ENCODE assay signal across 16 cellular contexts in the genomic region with DNA sequence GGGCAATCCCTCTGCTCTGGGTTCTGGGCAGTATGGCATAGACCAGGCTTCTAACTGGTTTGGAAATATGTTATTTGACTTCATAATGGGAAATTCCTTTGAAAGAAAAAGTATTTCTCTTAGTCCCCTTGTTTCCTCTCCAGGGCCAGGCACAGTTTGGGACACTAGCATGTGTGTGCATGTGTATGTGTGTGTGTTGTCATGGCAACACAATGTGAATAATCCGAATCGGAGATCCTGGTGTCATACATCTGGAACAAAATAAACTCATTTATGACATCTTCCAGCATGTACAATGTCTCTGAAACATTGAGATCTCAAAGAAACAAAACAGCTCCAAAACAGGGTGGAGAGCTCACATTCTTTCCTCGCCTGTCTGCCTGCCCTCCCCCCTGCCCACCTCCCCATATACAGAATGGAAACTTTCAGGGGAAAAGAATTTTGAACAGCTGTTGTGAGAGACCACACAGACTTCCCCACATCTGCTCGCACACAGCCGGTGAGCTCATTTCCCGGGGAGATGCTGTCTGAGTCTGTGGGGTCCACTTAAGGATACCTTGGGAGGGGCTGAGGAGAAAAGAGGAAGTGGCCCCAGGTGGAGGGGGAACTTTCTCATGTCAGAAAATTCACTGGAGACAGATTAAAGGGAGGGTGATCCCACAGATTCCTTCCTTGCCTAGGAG. TPM values are rescaled to one million over a fixed set of nuclear protein-coding genes. Genes with fewer than 3 reads are reported as not detected.
A peak's percentile ranks its signal among the peaks of the same experiment; 100 is the strongest.
DNase-seq lines count a peak whose midpoint lies in the region; ATAC-seq and TF ChIP-seq lines count a peak whose summit lies in the region.
"Had no signal": no experiment of that assay in that cellular context is flagged by ENCODE, and none has a peak within 500 bp of the region (broad histone marks: within the 10 kb centered on the region; RNA-seq: fewer than 3 reads in every experiment).

No MANE protein-coding gene starts in this region.

- CTCF ChIA-PET in GM10248 (lab: Yijun Ruan, JAX) (interaction anchor here (1.3 to 2.0 kb wide), 4 partner anchors 11 to 348 kb away, joined by 3 to 7 read pairs (median 4); no protein-coding TSS in a partner anchor), WTC11 (lab: Charles Lee) (interaction anchor here (1.1 kb wide), 1 partner anchor 35 kb away, joined by 3 read pairs; no protein-coding TSS in a partner anchor)

- H3K27ac Mint-ChIP-seq in endothelial cell (ENCODE audit: unreplicated experiment), result peak overlapping the region; percentile 90
- no peak overlapping the region for H3K27ac Mint-ChIP-seq in WTC11
- H3K27ac Mint-ChIP-seq: B cell; T-helper 1 cell treated with Interleukin-12 subunit alpha and Interleukin-12 subunit beta and Interleukin-4 antibody, amounts not matched to agents 30 μg/mL and 1 μg/mL, for 36 hours had no signal

- DNase-seq in GM10248 (ENCODE audit: extremely low spot score) (peak; percentile 27), Kasumi-1 (lab: John Stamatoyannopoulos, UW) (peak; percentile 52 to 53), endothelial cell (ENCODE audit: low spot score) (peak; percentile 32), retina (peak; percentile 15), T-helper 1 cell (no peak), WTC11 (ENCODE audit: low spot score) (no peak)
- DNase-seq: activated gamma-delta T cell; aorta; NCI-H1694; NCI-H446 treated with DMSO at 0.1 percent for 48 hours; right cardiac atrium; stimulated activated CD4-positive, alpha-beta T cell treated with anti-CD3 and anti-CD28 coated beads, Interleukin-4, amount 100 ng/mL, for 4 hours had no signal

- H3K4me3 Mint-ChIP-seq in endothelial cell (ENCODE audit: unreplicated experiment), result no peak overlapping the region
- no peak overlapping the region for H3K4me3 Mint-ChIP-seq in WTC11
- H3K4me3 Mint-ChIP-seq: B cell; T-helper 1 cell treated with Interleukin-12 subunit alpha and Interleukin-12 subunit beta and Interleukin-4 antibody, amounts not matched to agents 30 μg/mL and 1 μg/mL, for 36 hours had no signal

- ATAC-seq in WTC11 (no peak), GM21576 (IDR thresholded peaks at IDR 0.05; ENCODE audit: unreplicated experiment) (no peak), HG02970 (IDR thresholded peaks at IDR 0.05; ENCODE audit: low FRiP score, unreplicated experiment) (no peak)
- ATAC-seq: right cardiac atrium had no signal

- no peak for TF ChIP-seq CTCF in GM10248 (IDR thresholded peaks at IDR 0.05; ENCODE audit: control extremely low read depth, extremely low read depth, low read depth, missing control alignments)
- no peak for TF ChIP-seq CTCF in endothelial cell (IDR thresholded peaks at IDR 0.05; ENCODE audit: unreplicated experiment)
- TF ChIP-seq CTCF in WTC11 (IDR thresholded peaks at IDR 0.05), result no peak

- H3K36me3 Mint-ChIP-seq in endothelial cell (ENCODE audit: low read depth, unreplicated experiment), result no peaks in the 10 kb centered on the region
- H3K36me3 Mint-ChIP-seq in WTC11, result no peaks in the 10 kb centered on the region

- H3K9me3 Mint-ChIP-seq in endothelial cell (ENCODE audit: unreplicated experiment), result no peaks in the 10 kb centered on the region
- H3K9me3 Mint-ChIP-seq in WTC11, result peaks cover 8% of the 10 kb centered on the region
- H3K9me3 Mint-ChIP-seq: T-helper 1 cell treated with Interleukin-12 subunit alpha and Interleukin-12 subunit beta and Interleukin-4 antibody, amounts not matched to agents 30 μg/mL and 1 μg/mL, for 36 hours had no signal

- H3K4me1 Mint-ChIP-seq in endothelial cell (ENCODE audit: unreplicated experiment) (peaks cover 26% of the 10 kb centered on the region), WTC11 (peaks cover 38% of the 10 kb centered on the region)

- POLR2A ChIA-PET in GM10248 (lab: Yijun Ruan, JAX) (interaction anchor here (0.7 kb wide), 1 partner anchor 12 kb away, joined by 3 read pairs; no protein-coding TSS in a partner anchor), WTC11 (lab: Charles Lee) (interaction anchor here (1.3 kb wide), 1 partner anchor 10 kb away, joined by 3 read pairs; no protein-coding TSS in a partner anchor)

- H3K27me3 Mint-ChIP-seq in endothelial cell (ENCODE audit: unreplicated experiment) (peaks cover 5% of the 10 kb centered on the region), WTC11 (ENCODE audit: low read depth) (peaks cover 2% of the 10 kb centered on the region; the same call in 1 of the 2 replicates)

TF ChIP-seq in WTC11, 78 proteins besides CTCF, POLR2A, EP300 and RAD21:
- TF ChIP-seq GTF2I (CRISPR knock-in tag; conservative IDR thresholded peaks at IDR 0.05), result no peak
- TF ChIP-seq SP1 (CRISPR knock-in tag; conservative IDR thresholded peaks at IDR 0.05), result no peak
- TF ChIP-seq OVOL2 (CRISPR knock-in tag; IDR thresholded peaks at IDR 0.05; ENCODE audit: borderline replicate concordance), result no peak
- TF ChIP-seq, protein P1, sequence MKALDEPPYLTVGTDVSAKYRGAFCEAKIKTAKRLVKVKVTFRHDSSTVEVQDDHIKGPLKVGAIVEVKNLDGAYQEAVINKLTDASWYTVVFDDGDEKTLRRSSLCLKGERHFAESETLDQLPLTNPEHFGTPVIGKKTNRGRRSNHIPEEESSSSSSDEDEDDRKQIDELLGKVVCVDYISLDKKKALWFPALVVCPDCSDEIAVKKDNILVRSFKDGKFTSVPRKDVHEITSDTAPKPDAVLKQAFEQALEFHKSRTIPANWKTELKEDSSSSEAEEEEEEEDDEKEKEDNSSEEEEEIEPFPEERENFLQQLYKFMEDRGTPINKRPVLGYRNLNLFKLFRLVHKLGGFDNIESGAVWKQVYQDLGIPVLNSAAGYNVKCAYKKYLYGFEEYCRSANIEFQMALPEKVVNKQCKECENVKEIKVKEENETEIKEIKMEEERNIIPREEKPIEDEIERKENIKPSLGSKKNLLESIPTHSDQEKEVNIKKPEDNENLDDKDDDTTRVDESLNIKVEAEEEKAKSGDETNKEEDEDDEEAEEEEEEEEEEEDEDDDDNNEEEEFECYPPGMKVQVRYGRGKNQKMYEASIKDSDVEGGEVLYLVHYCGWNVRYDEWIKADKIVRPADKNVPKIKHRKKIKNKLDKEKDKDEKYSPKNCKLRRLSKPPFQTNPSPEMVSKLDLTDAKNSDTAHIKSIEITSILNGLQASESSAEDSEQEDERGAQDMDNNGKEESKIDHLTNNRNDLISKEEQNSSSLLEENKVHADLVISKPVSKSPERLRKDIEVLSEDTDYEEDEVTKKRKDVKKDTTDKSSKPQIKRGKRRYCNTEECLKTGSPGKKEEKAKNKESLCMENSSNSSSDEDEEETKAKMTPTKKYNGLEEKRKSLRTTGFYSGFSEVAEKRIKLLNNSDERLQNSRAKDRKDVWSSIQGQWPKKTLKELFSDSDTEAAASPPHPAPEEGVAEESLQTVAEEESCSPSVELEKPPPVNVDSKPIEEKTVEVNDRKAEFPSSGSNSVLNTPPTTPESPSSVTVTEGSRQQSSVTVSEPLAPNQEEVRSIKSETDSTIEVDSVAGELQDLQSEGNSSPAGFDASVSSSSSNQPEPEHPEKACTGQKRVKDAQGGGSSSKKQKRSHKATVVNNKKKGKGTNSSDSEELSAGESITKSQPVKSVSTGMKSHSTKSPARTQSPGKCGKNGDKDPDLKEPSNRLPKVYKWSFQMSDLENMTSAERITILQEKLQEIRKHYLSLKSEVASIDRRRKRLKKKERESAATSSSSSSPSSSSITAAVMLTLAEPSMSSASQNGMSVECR (CRISPR knock-in tag; IDR thresholded peaks at IDR 0.05; ENCODE audit: borderline replicate concordance), result no peak
- no peak for TF ChIP-seq ZNF671 (CRISPR knock-in tag; IDR thresholded peaks at IDR 0.05)
- no peak for TF ChIP-seq ZNF512 (CRISPR knock-in tag; IDR thresholded peaks at IDR 0.05; ENCODE audit: borderline replicate concordance)
- TF ChIP-seq, protein P2, sequence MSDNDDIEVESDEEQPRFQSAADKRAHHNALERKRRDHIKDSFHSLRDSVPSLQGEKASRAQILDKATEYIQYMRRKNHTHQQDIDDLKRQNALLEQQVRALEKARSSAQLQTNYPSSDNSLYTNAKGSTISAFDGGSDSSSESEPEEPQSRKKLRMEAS (CRISPR knock-in tag; IDR thresholded peaks at IDR 0.05), result no peak

RNA-seq across cellular contexts. Expression of gene PARP11, which starts 55.5 kb away (rescaled TPM):
- total RNA-seq in endothelial cell (ENCODE audit: unreplicated experiment) (11.4 TPM), WTC11 (2021) (8.0 to 11.0 TPM (median 9.5 TPM) in 3 replicates)

Comparison
In these comparisons a context has a peak if more than half of its experiments do, and no peak if none do; other contexts are left out.
1. DNase-seq: peak in GM10248 (single experiment), Kasumi-1 (2 of 2), endothelial cell (single experiment) and retina (single experiment); none in T-helper 1 cell (0 of 5) and WTC11 (single experiment).